ENCODE assay signal across 8 cellular contexts in the genomic region with DNA sequence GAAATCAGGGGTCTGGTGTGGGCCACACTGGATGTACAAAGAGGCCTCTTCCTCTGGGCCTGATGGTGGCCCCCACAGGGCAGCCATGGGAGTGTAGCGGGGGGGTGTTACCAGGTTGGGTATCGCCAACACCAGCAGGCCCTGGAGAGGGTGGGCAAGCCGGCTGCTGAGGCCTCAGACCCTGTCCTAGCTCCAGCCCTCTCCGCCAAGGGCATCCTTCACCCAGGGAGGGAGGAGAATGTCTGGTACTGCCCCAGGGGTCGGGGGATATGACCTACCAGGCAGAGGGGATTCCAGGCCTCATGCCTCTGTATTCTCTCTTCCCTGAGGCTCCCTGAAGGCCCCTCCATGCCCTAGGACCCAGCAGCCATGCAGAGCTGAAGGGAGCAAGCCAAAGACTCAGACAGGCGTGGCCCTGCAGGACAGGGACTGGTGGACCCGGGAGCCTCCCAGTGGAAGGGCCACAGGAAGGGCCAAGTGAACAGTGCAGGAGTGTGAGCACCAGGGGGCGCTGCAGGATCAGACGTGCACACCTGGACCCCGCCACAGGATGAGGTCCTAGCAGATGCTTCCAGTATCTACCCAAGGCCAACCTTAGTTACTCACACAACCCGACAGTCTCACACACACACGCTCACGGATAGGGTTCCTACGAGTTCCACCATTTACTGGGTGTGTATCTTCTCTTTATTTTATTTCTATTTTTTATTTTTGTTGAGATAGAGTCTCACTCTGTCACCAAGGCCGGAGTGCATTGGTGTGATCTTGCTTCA. TPM values are rescaled to one million over a fixed set of nuclear protein-coding genes. Genes with fewer than 3 reads are reported as not detected.
A peak's percentile ranks its signal among the peaks of the same experiment; 100 is the strongest.
DNase-seq lines count a peak whose midpoint lies in the region; ATAC-seq, FAIRE-seq and TF ChIP-seq lines count a peak whose summit lies in the region.

No MANE protein-coding gene starts in this region.

- no peak overlapping the region for H2AFZ ChIP-seq in HepG2 (ENCODE audit: low read length)

- H3K4me1 Mint-ChIP-seq in chondrocyte (ENCODE audit: low read depth), result peaks cover 3% of the 10 kb centered on the region

- no peaks in the 10 kb centered on the region for H4K20me1 ChIP-seq in HepG2 (ENCODE audit: insufficient read depth, low read length)

- no peaks in the 10 kb centered on the region for H3K36me3 Mint-ChIP-seq in chondrocyte (ENCODE audit: low read depth)

- peak; percentile 100 for TF ChIP-seq RAD21 in HepG2 (CRISPR knock-in tag; IDR thresholded peaks at IDR 0.05)

- H3K4me2 ChIP-seq in HepG2 (ENCODE audit: low read depth, low read length), result peak overlapping the region; percentile 70; the same call in 1 of the 2 replicates

- POLR2A ChIA-PET in HepG2 (lab: Yijun Ruan, JAX), result no interaction called here

- no peak overlapping the region for H3K4me3 Mint-ChIP-seq in chondrocyte (ENCODE audit: unreplicated experiment)

- no peak for TF ChIP-seq EP300 in HepG2 (IDR thresholded peaks at IDR 0.05; ENCODE audit: low read depth in 2 of 2, low read length in 2 of 2)
- no peak for TF ChIP-seq EP300 in HepG2 (CRISPR knock-in tag; IDR thresholded peaks at IDR 0.05; ENCODE audit: borderline replicate concordance)

- H3K79me2 ChIP-seq in HepG2 (ENCODE audit: insufficient read depth, low read length), result no peaks in the 10 kb centered on the region

- no peaks in the 10 kb centered on the region for H3K9me3 Mint-ChIP-seq in chondrocyte (ENCODE audit: low read depth)

- H3K4me3 ChIP-seq in HepG2 (replicated peaks in 1 of 3; ENCODE audit: insufficient read depth in 1 of 3, low read depth in 2 of 3, low read length in 3 of 3), result peak overlapping the region in 1 of 3 experiments; percentile 36; a peak in 1 of 6 replicates

- H3K27me3 ChIP-seq in HepG2 (ENCODE audit: control insufficient read depth in 1 of 2, insufficient read depth in 2 of 2, low read length in 2 of 2), result peaks cover 2 to 9% of the 10 kb centered on the region in 2 experiments; a peak in 3 of 5 replicates

- peak; percentile 98 for TF ChIP-seq CTCF in chondrocyte (IDR thresholded peaks at IDR 0.05)
- TF ChIP-seq CTCF in HepG2 (CRISPR knock-in tag; IDR thresholded peaks at IDR 0.05), result peak; percentile 100

- DNase-seq in GM12891 (ENCODE audit: insufficient read length, low spot score) (peak; percentile 91), NCI-H526 (lab: John Stamatoyannopoulos, UW) (peak; percentile 33 to 79), chondrocyte (ENCODE audit: low spot score) (no peak), HepG2 (ENCODE audit: low spot score) (peak; percentile 82)
- peak; percentile 90 to 93 for DNase-seq in activated CD4-positive, alpha-beta T cell treated with anti-CD3 and anti-CD28 coated beads for 4 hours
- DNase-seq in stimulated activated CD4-positive, alpha-beta T cell treated with anti-CD3 and anti-CD28 coated beads, Interleukin-4, amount 100 ng/mL, for 4 hours, result peak; percentile 84 to 92

- BruUV-seq in HepG2 (replicated peaks; lab: Mats Ljungman, UMichigan), result no TSS peak

- no peaks in the 10 kb centered on the region for H3K9me3 ChIP-seq in HepG2 (ENCODE audit: low read length)

- 15% methylated on average over 11 of the region's 15 CpGs for WGBS in HepG2 (ENCODE audit: low lambda C conversion rate)

- intact Hi-C loops in HepG2 (cut with micrococcal nuclease; ENCODE audit: unreplicated experiment), result loop anchor here (1.0 to 2.0 kb wide), 7 partner anchors 23 to 208 kb away; partner anchors contain the start of gene NOL3

- peak; percentile 92 for FAIRE-seq in GM12891 (lab: Jason Lieb, UNC)
- peak; percentile 93 for FAIRE-seq in HepG2 (lab: Jason Lieb, UNC)

- H3K9ac ChIP-seq in HepG2 (ENCODE audit: insufficient read depth, low read depth, low read length), result no peak overlapping the region

- TF ChIP-seq POLR2A in GM12891 (IDR thresholded peaks at IDR 0.05; ENCODE audit: low read depth, low read length) (no peak), HepG2 (IDR thresholded peaks at IDR 0.05; ENCODE audit: insufficient read depth in 1 of 2, low read depth in 2 of 2, low read length in 2 of 2) (no peak; a peak in 1 of 4 replicates)

- no peak overlapping the region for H3K27ac ChIP-seq in HepG2 (ENCODE audit: extremely low read length, insufficient read depth, low read length)

- ATAC-seq in HG03139 (IDR thresholded peaks at IDR 0.05; ENCODE audit: unreplicated experiment), result peak; percentile 54
- peak; percentile 93 for ATAC-seq in HepG2
- no peak for ATAC-seq in HG03378 (IDR thresholded peaks at IDR 0.05; ENCODE audit: unreplicated experiment)

- CTCF ChIA-PET in HepG2 (lab: Yijun Ruan, JAX; ENCODE audit: low intra/inter-chr PET ratio, low total read pairs), result interaction anchor here (0.8 to 3.5 kb wide), 14 partner anchors 16 to 287 kb away, joined by 3 to 28 read pairs (median 4); partner anchors contain the start of genes CES3, FBXL8, MATCAP1 and TRADD

- no peak overlapping the region for H3K27ac Mint-ChIP-seq in chondrocyte (ENCODE audit: unreplicated experiment)

- peaks cover 1% of the 10 kb centered on the region for H3K27me3 Mint-ChIP-seq in chondrocyte (ENCODE audit: low read depth)

- peaks cover 66% of the 10 kb centered on the region for H3K4me1 ChIP-seq in HepG2 (ENCODE audit: insufficient read depth, low read length)

- H3K36me3 ChIP-seq in HepG2 (replicated peaks in 1 of 2; ENCODE audit: control insufficient read depth in 1 of 2, insufficient read depth in 2 of 2, low read length in 2 of 2), result no peaks in the 10 kb centered on the region

- in situ Hi-C loops in HepG2 (cut with HindIII; ENCODE audit: extremely low pct_ligation_motif_present, low pct_unique_long_range_greater_than_20kb), result loop anchor here (5.0 kb wide), 3 partner anchors 35 to 210 kb away; partner anchors contain the start of genes FBXL8 and TRADD

RNA-seq across cellular contexts. Expression of gene CES4A, which starts 10.9 kb away (rescaled TPM):
- polyA plus RNA-seq in GM12891 (2012; ENCODE audit: low read depth, missing spikeins), result 6.8 TPM
- total RNA-seq in chondrocyte (1.6 to 6.6 TPM (median 2.6 TPM) in 3 replicates), HepG2 (2016; rRNA removed; fragmentation: Illumina TruSeq; extraction: Trizol) (0.09 TPM in 1 of 2 replicates, not detected in the other)
- not detected in 2 replicates for total RNA-seq in HepG2 (2016; cell fraction: cytosol; rRNA removed; fragmentation: Illumina TruSeq; extraction: Trizol; ENCODE audit: low read depth)
- total RNA-seq in HepG2 (2016; cell fraction: insoluble cytoplasmic fraction; rRNA removed; fragmentation: Illumina TruSeq; extraction: Trizol), result not detected in 2 replicates
- not detected in 2 replicates for total RNA-seq in HepG2 (2016; cell fraction: membrane; rRNA removed; fragmentation: Illumina TruSeq; extraction: Trizol)
- total RNA-seq in HepG2 (2016; cell fraction: nucleus; rRNA removed; fragmentation: Illumina TruSeq; extraction: Trizol), result 0.43 TPM in 1 of 2 replicates, not detected in the other
- polyA plus RNA-seq in HepG2 (2011; rRNA removed), result 0.17 and 0.18 TPM in 2 replicates
- not detected in 2 replicates for polyA plus RNA-seq in HepG2 (2011; cell fraction: cytosol; rRNA removed)
- 1.1 and 1.3 TPM in 2 replicates for polyA plus RNA-seq in HepG2 (2011; cell fraction: nucleus; rRNA removed)
- polyA plus RNA-seq in HepG2 (2012), result 0.19 and 0.28 TPM in 2 replicates
- not detected in 2 replicates for polyA plus RNA-seq in HepG2 (2016; cell fraction: cytosol; fragmentation: Illumina TruSeq; extraction: Trizol; ENCODE audit: low read depth)
- not detected in 2 replicates for polyA plus RNA-seq in HepG2 (2016; cell fraction: insoluble cytoplasmic fraction; fragmentation: Illumina TruSeq; extraction: Trizol; ENCODE audit: low read depth)
- polyA plus RNA-seq in HepG2 (2016; cell fraction: membrane; fragmentation: Illumina TruSeq; extraction: Trizol; ENCODE audit: low read depth), result not detected in 2 replicates
- 0.24 TPM in 1 of 2 replicates, not detected in the other for polyA plus RNA-seq in HepG2 (2016; cell fraction: nucleus; fragmentation: Illumina TruSeq; extraction: Trizol; ENCODE audit: insufficient read depth, low read depth)
- polyA minus RNA-seq in HepG2 (2011; rRNA and poly(A)+ RNA removed; ENCODE audit: low replicate concordance), result 0.72 TPM in 1 of 2 replicates, not detected in the other
- polyA minus RNA-seq in HepG2 (2011; cell fraction: cytosol; rRNA and poly(A)+ RNA removed), result not detected in 2 replicates
- polyA minus RNA-seq in HepG2 (2011; cell fraction: nucleus; rRNA and poly(A)+ RNA removed), result 0.13 TPM in 1 of 2 replicates, not detected in the other

RNA-seq across cellular contexts. Expression of gene CES3, which starts 16.5 kb away (rescaled TPM):
- polyA plus RNA-seq in GM12891 (2012; ENCODE audit: low read depth, missing spikeins), result 0.50 TPM
- total RNA-seq in chondrocyte, result 0.12 to 0.75 TPM (median 0.13 TPM) in 3 replicates
- 2.3 and 6.6 TPM in 2 replicates for total RNA-seq in HepG2 (2016; rRNA removed; fragmentation: Illumina TruSeq; extraction: Trizol)
- 1.0 and 1.6 TPM in 2 replicates for total RNA-seq in HepG2 (2016; cell fraction: cytosol; rRNA removed; fragmentation: Illumina TruSeq; extraction: Trizol; ENCODE audit: low read depth)
- 2.2 and 6.6 TPM in 2 replicates for total RNA-seq in HepG2 (2016; cell fraction: insoluble cytoplasmic fraction; rRNA removed; fragmentation: Illumina TruSeq; extraction: Trizol)
- total RNA-seq in HepG2 (2016; cell fraction: membrane; rRNA removed; fragmentation: Illumina TruSeq; extraction: Trizol), result 1.1 and 1.5 TPM in 2 replicates
- 7.5 and 8.8 TPM in 2 replicates for total RNA-seq in HepG2 (2016; cell fraction: nucleus; rRNA removed; fragmentation: Illumina TruSeq; extraction: Trizol)
- polyA plus RNA-seq in HepG2 (2011; rRNA removed), result 17.4 and 18.1 TPM in 2 replicates
- polyA plus RNA-seq in HepG2 (2011; cell fraction: cytosol; rRNA removed), result 6.7 and 8.6 TPM in 2 replicates
- 92.0 and 127 TPM in 2 replicates for polyA plus RNA-seq in HepG2 (2011; cell fraction: nucleus; rRNA removed)
- 8.9 and 16.9 TPM in 2 replicates for polyA plus RNA-seq in HepG2 (2012)
- 0.78 and 0.88 TPM in 2 replicates for polyA plus RNA-seq in HepG2 (2016; cell fraction: cytosol; fragmentation: Illumina TruSeq; extraction: Trizol; ENCODE audit: low read depth)
- 1.7 and 1.9 TPM in 2 replicates for polyA plus RNA-seq in HepG2 (2016; cell fraction: insoluble cytoplasmic fraction; fragmentation: Illumina TruSeq; extraction: Trizol; ENCODE audit: low read depth)
- 1.1 and 1.7 TPM in 2 replicates for polyA plus RNA-seq in HepG2 (2016; cell fraction: membrane; fragmentation: Illumina TruSeq; extraction: Trizol; ENCODE audit: low read depth)
- polyA plus RNA-seq in HepG2 (2016; cell fraction: nucleus; fragmentation: Illumina TruSeq; extraction: Trizol; ENCODE audit: insufficient read depth, low read depth), result 17.9 and 18.5 TPM in 2 replicates
- 11.2 and 24.1 TPM in 2 replicates for polyA minus RNA-seq in HepG2 (2011; rRNA and poly(A)+ RNA removed; ENCODE audit: low replicate concordance)
- polyA minus RNA-seq in HepG2 (2011; cell fraction: cytosol; rRNA and poly(A)+ RNA removed), result 3.3 and 3.6 TPM in 2 replicates
- polyA minus RNA-seq in HepG2 (2011; cell fraction: nucleus; rRNA and poly(A)+ RNA removed), result 30.0 and 30.8 TPM in 2 replicates

RNA-seq across cellular contexts. Expression of gene CES2, which starts 42.2 kb away (rescaled TPM):
- 11.6 TPM for polyA plus RNA-seq in GM12891 (2012; ENCODE audit: low read depth, missing spikeins)
- total RNA-seq in chondrocyte (25.2 to 27.9 TPM (median 26.0 TPM) in 3 replicates), HepG2 (2016; rRNA removed; fragmentation: Illumina TruSeq; extraction: Trizol) (35.1 and 63.8 TPM in 2 replicates)
- 12.7 and 15.0 TPM in 2 replicates for total RNA-seq in HepG2 (2016; cell fraction: cytosol; rRNA removed; fragmentation: Illumina TruSeq; extraction: Trizol; ENCODE audit: low read depth)
- 29.8 and 64.2 TPM in 2 replicates for total RNA-seq in HepG2 (2016; cell fraction: insoluble cytoplasmic fraction; rRNA removed; fragmentation: Illumina TruSeq; extraction: Trizol)
- 28.1 and 29.2 TPM in 2 replicates for total RNA-seq in HepG2 (2016; cell fraction: membrane; rRNA removed; fragmentation: Illumina TruSeq; extraction: Trizol)
- 66.6 and 67.9 TPM in 2 replicates for total RNA-seq in HepG2 (2016; cell fraction: nucleus; rRNA removed; fragmentation: Illumina TruSeq; extraction: Trizol)
- polyA plus RNA-seq in HepG2 (2011; rRNA removed), result 50.6 and 69.7 TPM in 2 replicates
- polyA plus RNA-seq in HepG2 (2011; cell fraction: cytosol; rRNA removed), result 53.6 and 111 TPM in 2 replicates
- polyA plus RNA-seq in HepG2 (2011; cell fraction: nucleus; rRNA removed), result 91.0 and 105 TPM in 2 replicates
- 35.0 and 38.8 TPM in 2 replicates for polyA plus RNA-seq in HepG2 (2012)
- polyA plus RNA-seq in HepG2 (2016; cell fraction: cytosol; fragmentation: Illumina TruSeq; extraction: Trizol; ENCODE audit: low read depth), result 8.2 and 8.4 TPM in 2 replicates
- polyA plus RNA-seq in HepG2 (2016; cell fraction: insoluble cytoplasmic fraction; fragmentation: Illumina TruSeq; extraction: Trizol; ENCODE audit: low read depth), result 34.3 and 41.4 TPM in 2 replicates
- polyA plus RNA-seq in HepG2 (2016; cell fraction: membrane; fragmentation: Illumina TruSeq; extraction: Trizol; ENCODE audit: low read depth), result 23.2 and 23.5 TPM in 2 replicates
- 90.2 and 93.4 TPM in 2 replicates for polyA plus RNA-seq in HepG2 (2016; cell fraction: nucleus; fragmentation: Illumina TruSeq; extraction: Trizol; ENCODE audit: insufficient read depth, low read depth)
- polyA minus RNA-seq in HepG2 (2011; rRNA and poly(A)+ RNA removed; ENCODE audit: low replicate concordance), result 57.1 and 105 TPM in 2 replicates
- 38.1 and 44.7 TPM in 2 replicates for polyA minus RNA-seq in HepG2 (2011; cell fraction: cytosol; rRNA and poly(A)+ RNA removed)
- polyA minus RNA-seq in HepG2 (2011; cell fraction: nucleus; rRNA and poly(A)+ RNA removed), result 58.2 and 81.7 TPM in 2 replicates

RNA-seq across cellular contexts. Expression of gene CIAO2B, which starts 43.3 kb away (rescaled TPM):
- 140 TPM for polyA plus RNA-seq in GM12891 (2012; ENCODE audit: low read depth, missing spikeins)
- total RNA-seq in chondrocyte (55.9 to 64.9 TPM (median 61.3 TPM) in 3 replicates), HepG2 (2016; rRNA removed; fragmentation: Illumina TruSeq; extraction: Trizol) (157 and 174 TPM in 2 replicates)
- 112 and 125 TPM in 2 replicates for total RNA-seq in HepG2 (2016; cell fraction: cytosol; rRNA removed; fragmentation: Illumina TruSeq; extraction: Trizol; ENCODE audit: low read depth)
- 157 and 172 TPM in 2 replicates for total RNA-seq in HepG2 (2016; cell fraction: insoluble cytoplasmic fraction; rRNA removed; fragmentation: Illumina TruSeq; extraction: Trizol)
- total RNA-seq in HepG2 (2016; cell fraction: membrane; rRNA removed; fragmentation: Illumina TruSeq; extraction: Trizol), result 121 and 136 TPM in 2 replicates
- 52.6 and 58.0 TPM in 2 replicates for total RNA-seq in HepG2 (2016; cell fraction: nucleus; rRNA removed; fragmentation: Illumina TruSeq; extraction: Trizol)
- 293 and 323 TPM in 2 replicates for polyA plus RNA-seq in HepG2 (2011; rRNA removed)
- polyA plus RNA-seq in HepG2 (2011; cell fraction: cytosol; rRNA removed), result 297 and 385 TPM in 2 replicates
- 155 and 174 TPM in 2 replicates for polyA plus RNA-seq in HepG2 (2011; cell fraction: nucleus; rRNA removed)
- polyA plus RNA-seq in HepG2 (2012), result 123 and 148 TPM in 2 replicates
- 115 and 148 TPM in 2 replicates for polyA plus RNA-seq in HepG2 (2016; cell fraction: cytosol; fragmentation: Illumina TruSeq; extraction: Trizol; ENCODE audit: low read depth)
- 172 and 184 TPM in 2 replicates for polyA plus RNA-seq in HepG2 (2016; cell fraction: insoluble cytoplasmic fraction; fragmentation: Illumina TruSeq; extraction: Trizol; ENCODE audit: low read depth)
- 126 and 141 TPM in 2 replicates for polyA plus RNA-seq in HepG2 (2016; cell fraction: membrane; fragmentation: Illumina TruSeq; extraction: Trizol; ENCODE audit: low read depth)
- 111 and 112 TPM in 2 replicates for polyA plus RNA-seq in HepG2 (2016; cell fraction: nucleus; fragmentation: Illumina TruSeq; extraction: Trizol; ENCODE audit: insufficient read depth, low read depth)
- 172 and 255 TPM in 2 replicates for polyA minus RNA-seq in HepG2 (2011; rRNA and poly(A)+ RNA removed; ENCODE audit: low replicate concordance)
- polyA minus RNA-seq in HepG2 (2011; cell fraction: cytosol; rRNA and poly(A)+ RNA removed), result 61.5 and 83.0 TPM in 2 replicates
- polyA minus RNA-seq in HepG2 (2011; cell fraction: nucleus; rRNA and poly(A)+ RNA removed), result 19.1 and 27.6 TPM in 2 replicates

RNA-seq across cellular contexts. Expression of gene CBFB, which starts 51.4 kb away (rescaled TPM):
- 28.7 TPM for polyA plus RNA-seq in GM12891 (2012; ENCODE audit: low read depth, missing spikeins)
- total RNA-seq in chondrocyte, result 56.6 to 62.7 TPM (median 61.3 TPM) in 3 replicates
- total RNA-seq in HepG2 (2016; rRNA removed; fragmentation: Illumina TruSeq; extraction: Trizol), result 70.8 and 76.0 TPM in 2 replicates
- total RNA-seq in HepG2 (2016; cell fraction: cytosol; rRNA removed; fragmentation: Illumina TruSeq; extraction: Trizol; ENCODE audit: low read depth), result 14.1 and 16.3 TPM in 2 replicates
- 66.9 and 69.6 TPM in 2 replicates for total RNA-seq in HepG2 (2016; cell fraction: insoluble cytoplasmic fraction; rRNA removed; fragmentation: Illumina TruSeq; extraction: Trizol)
- 38.3 and 41.2 TPM in 2 replicates for total RNA-seq in HepG2 (2016; cell fraction: membrane; rRNA removed; fragmentation: Illumina TruSeq; extraction: Trizol)
- 31.2 and 35.7 TPM in 2 replicates for total RNA-seq in HepG2 (2016; cell fraction: nucleus; rRNA removed; fragmentation: Illumina TruSeq; extraction: Trizol)
- 15.4 and 22.1 TPM in 2 replicates for polyA plus RNA-seq in HepG2 (2011; rRNA removed)
- polyA plus RNA-seq in HepG2 (2011; cell fraction: cytosol; rRNA removed), result 10.3 and 18.1 TPM in 2 replicates
- polyA plus RNA-seq in HepG2 (2011; cell fraction: nucleus; rRNA removed), result 10.2 and 17.3 TPM in 2 replicates
- polyA plus RNA-seq in HepG2 (2012), result 28.7 and 37.3 TPM in 2 replicates
- polyA plus RNA-seq in HepG2 (2016; cell fraction: cytosol; fragmentation: Illumina TruSeq; extraction: Trizol; ENCODE audit: low read depth), result 7.7 and 8.0 TPM in 2 replicates
- polyA plus RNA-seq in HepG2 (2016; cell fraction: insoluble cytoplasmic fraction; fragmentation: Illumina TruSeq; extraction: Trizol; ENCODE audit: low read depth), result 67.5 and 73.5 TPM in 2 replicates
- polyA plus RNA-seq in HepG2 (2016; cell fraction: membrane; fragmentation: Illumina TruSeq; extraction: Trizol; ENCODE audit: low read depth), result 22.4 and 23.1 TPM in 2 replicates
- polyA plus RNA-seq in HepG2 (2016; cell fraction: nucleus; fragmentation: Illumina TruSeq; extraction: Trizol; ENCODE audit: insufficient read depth, low read depth), result 46.0 and 53.1 TPM in 2 replicates
- polyA minus RNA-seq in HepG2 (2011; rRNA and poly(A)+ RNA removed; ENCODE audit: low replicate concordance), result 9.6 and 21.2 TPM in 2 replicates
- polyA minus RNA-seq in HepG2 (2011; cell fraction: cytosol; rRNA and poly(A)+ RNA removed), result 35.2 and 47.8 TPM in 2 replicates
- 23.3 and 26.0 TPM in 2 replicates for polyA minus RNA-seq in HepG2 (2011; cell fraction: nucleus; rRNA and poly(A)+ RNA removed)
